In the genomic region with DNA sequence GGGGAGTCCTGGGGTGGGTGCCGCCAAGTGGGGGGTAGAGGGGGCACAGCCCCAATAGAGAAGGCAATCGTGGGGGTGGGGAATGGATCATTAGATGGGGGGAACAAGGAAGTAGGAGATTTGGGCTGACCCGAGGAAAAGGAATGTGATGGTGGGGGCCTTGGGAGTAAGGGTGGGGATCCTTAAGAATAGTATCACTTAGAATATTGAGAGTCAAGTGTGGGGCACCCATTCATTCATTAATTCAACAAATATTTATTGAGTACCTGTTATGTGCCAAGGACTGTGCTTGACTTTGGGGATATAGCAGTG, we compare ENCODE assay signal across 1 cellular context.
A peak's percentile ranks its signal among the peaks of the same experiment; 100 is the strongest.
TF ChIP-seq lines count a peak whose summit lies in the region.

No MANE protein-coding gene starts in this region.

TF ChIP-seq in GM12878, 131 proteins besides CTCF, POLR2A, EP300 and RAD21:
- TF ChIP-seq NFYA (IDR thresholded peaks at IDR 0.05; ENCODE audit: borderline replicate concordance, low read depth, low read length) (no peak), STAT1 (conservative IDR thresholded peaks at IDR 0.05) (no peak), CEBPZ (IDR thresholded peaks at IDR 0.05; ENCODE audit: low read depth, low read length) (no peak), SUPT20H (IDR thresholded peaks at IDR 0.05; ENCODE audit: borderline replicate concordance, control insufficient read depth, low read depth, low read length) (no peak), ATF7 (IDR thresholded peaks at IDR 0.05; ENCODE audit: low read depth) (peak; percentile 4; the same call in 1 of the 2 replicates), E2F4 (IDR thresholded peaks at IDR 0.05; ENCODE audit: low read depth, low read length) (0 out of 2 replicates have a peak, but pooled peaks have one; percentile 21), TBL1XR1 (IDR thresholded peaks at IDR 0.05; ENCODE audit: low read depth, low read length) (no peak), MEF2B (IDR thresholded peaks at IDR 0.05; ENCODE audit: partially characterized antibody, poor library complexity, severe bottlenecking) (peak; percentile 1), MTA2 (IDR thresholded peaks at IDR 0.05; ENCODE audit: low read depth) (0 out of 2 replicates have a peak, but pooled peaks have one; percentile 51), ZNF24 (IDR thresholded peaks at IDR 0.05) (no peak), CBFB (IDR thresholded peaks at IDR 0.05; ENCODE audit: low read depth) (no peak), PAX8 (IDR thresholded peaks at IDR 0.05) (no peak), ASH2L (IDR thresholded peaks at IDR 0.05; ENCODE audit: borderline replicate concordance, low read depth) (no peak), SMAD5 (IDR thresholded peaks at IDR 0.05; ENCODE audit: low read depth) (no peak), REST (IDR thresholded peaks at IDR 0.05; ENCODE audit: low read depth, low read length) (no peak), SUZ12 (IDR thresholded peaks at IDR 0.05; ENCODE audit: unreplicated experiment) (no peak), TCF12 (IDR thresholded peaks at IDR 0.05; ENCODE audit: low read depth, low read length) (no peak), RUNX3 (IDR thresholded peaks at IDR 0.05; ENCODE audit: low read length) (no peak), POLR2AphosphoS2 (IDR thresholded peaks at IDR 0.05; ENCODE audit: low read depth, low read length) (no peak), CHD2 (IDR thresholded peaks at IDR 0.05; ENCODE audit: borderline replicate concordance, low read depth, low read length) (no peak), NR2F1 (conservative IDR thresholded peaks at IDR 0.05) (no peak), CBX3 (IDR thresholded peaks at IDR 0.05; ENCODE audit: borderline replicate concordance, low read depth) (no peak), IKZF2 (IDR thresholded peaks at IDR 0.05) (peak in 1 of 2 experiments; percentile 45; a peak in 2 of 4 replicates), HDAC2 (IDR thresholded peaks at IDR 0.05) (no peak)
- TF ChIP-seq, protein P1, sequence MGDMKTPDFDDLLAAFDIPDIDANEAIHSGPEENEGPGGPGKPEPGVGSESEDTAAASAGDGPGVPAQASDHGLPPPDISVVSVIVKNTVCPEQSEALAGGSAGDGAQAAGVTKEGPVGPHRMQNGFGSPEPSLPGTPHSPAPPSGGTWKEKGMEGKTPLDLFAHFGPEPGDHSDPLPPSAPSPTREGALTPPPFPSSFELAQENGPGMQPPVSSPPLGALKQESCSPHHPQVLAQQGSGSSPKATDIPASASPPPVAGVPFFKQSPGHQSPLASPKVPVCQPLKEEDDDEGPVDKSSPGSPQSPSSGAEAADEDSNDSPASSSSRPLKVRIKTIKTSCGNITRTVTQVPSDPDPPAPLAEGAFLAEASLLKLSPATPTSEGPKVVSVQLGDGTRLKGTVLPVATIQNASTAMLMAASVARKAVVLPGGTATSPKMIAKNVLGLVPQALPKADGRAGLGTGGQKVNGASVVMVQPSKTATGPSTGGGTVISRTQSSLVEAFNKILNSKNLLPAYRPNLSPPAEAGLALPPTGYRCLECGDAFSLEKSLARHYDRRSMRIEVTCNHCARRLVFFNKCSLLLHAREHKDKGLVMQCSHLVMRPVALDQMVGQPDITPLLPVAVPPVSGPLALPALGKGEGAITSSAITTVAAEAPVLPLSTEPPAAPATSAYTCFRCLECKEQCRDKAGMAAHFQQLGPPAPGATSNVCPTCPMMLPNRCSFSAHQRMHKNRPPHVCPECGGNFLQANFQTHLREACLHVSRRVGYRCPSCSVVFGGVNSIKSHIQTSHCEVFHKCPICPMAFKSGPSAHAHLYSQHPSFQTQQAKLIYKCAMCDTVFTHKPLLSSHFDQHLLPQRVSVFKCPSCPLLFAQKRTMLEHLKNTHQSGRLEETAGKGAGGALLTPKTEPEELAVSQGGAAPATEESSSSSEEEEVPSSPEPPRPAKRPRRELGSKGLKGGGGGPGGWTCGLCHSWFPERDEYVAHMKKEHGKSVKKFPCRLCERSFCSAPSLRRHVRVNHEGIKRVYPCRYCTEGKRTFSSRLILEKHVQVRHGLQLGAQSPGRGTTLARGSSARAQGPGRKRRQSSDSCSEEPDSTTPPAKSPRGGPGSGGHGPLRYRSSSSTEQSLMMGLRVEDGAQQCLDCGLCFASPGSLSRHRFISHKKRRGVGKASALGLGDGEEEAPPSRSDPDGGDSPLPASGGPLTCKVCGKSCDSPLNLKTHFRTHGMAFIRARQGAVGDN (IDR thresholded peaks at IDR 0.05): no peak
- TF ChIP-seq, protein P2, sequence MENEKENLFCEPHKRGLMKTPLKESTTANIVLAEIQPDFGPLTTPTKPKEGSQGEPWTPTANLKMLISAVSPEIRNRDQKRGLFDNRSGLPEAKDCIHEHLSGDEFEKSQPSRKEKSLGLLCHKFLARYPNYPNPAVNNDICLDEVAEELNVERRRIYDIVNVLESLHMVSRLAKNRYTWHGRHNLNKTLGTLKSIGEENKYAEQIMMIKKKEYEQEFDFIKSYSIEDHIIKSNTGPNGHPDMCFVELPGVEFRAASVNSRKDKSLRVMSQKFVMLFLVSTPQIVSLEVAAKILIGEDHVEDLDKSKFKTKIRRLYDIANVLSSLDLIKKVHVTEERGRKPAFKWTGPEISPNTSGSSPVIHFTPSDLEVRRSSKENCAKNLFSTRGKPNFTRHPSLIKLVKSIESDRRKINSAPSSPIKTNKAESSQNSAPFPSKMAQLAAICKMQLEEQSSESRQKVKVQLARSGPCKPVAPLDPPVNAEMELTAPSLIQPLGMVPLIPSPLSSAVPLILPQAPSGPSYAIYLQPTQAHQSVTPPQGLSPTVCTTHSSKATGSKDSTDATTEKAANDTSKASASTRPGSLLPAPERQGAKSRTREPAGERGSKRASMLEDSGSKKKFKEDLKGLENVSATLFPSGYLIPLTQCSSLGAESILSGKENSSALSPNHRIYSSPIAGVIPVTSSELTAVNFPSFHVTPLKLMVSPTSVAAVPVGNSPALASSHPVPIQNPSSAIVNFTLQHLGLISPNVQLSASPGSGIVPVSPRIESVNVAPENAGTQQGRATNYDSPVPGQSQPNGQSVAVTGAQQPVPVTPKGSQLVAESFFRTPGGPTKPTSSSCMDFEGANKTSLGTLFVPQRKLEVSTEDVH (IDR thresholded peaks at IDR 0.05; ENCODE audit: low read depth, partially characterized antibody): no peak
- TF ChIP-seq, protein P3, sequence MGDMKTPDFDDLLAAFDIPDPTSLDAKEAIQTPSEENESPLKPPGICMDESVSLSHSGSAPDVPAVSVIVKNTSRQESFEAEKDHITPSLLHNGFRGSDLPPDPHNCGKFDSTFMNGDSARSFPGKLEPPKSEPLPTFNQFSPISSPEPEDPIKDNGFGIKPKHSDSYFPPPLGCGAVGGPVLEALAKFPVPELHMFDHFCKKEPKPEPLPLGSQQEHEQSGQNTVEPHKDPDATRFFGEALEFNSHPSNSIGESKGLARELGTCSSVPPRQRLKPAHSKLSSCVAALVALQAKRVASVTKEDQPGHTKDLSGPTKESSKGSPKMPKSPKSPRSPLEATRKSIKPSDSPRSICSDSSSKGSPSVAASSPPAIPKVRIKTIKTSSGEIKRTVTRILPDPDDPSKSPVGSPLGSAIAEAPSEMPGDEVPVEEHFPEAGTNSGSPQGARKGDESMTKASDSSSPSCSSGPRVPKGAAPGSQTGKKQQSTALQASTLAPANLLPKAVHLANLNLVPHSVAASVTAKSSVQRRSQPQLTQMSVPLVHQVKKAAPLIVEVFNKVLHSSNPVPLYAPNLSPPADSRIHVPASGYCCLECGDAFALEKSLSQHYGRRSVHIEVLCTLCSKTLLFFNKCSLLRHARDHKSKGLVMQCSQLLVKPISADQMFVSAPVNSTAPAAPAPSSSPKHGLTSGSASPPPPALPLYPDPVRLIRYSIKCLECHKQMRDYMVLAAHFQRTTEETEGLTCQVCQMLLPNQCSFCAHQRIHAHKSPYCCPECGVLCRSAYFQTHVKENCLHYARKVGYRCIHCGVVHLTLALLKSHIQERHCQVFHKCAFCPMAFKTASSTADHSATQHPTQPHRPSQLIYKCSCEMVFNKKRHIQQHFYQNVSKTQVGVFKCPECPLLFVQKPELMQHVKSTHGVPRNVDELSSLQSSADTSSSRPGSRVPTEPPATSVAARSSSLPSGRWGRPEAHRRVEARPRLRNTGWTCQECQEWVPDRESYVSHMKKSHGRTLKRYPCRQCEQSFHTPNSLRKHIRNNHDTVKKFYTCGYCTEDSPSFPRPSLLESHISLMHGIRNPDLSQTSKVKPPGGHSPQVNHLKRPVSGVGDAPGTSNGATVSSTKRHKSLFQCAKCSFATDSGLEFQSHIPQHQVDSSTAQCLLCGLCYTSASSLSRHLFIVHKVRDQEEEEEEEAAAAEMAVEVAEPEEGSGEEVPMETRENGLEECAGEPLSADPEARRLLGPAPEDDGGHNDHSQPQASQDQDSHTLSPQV (IDR thresholded peaks at IDR 0.05): no peak
